ENCODE assay signal across 8 cellular contexts in genomic region chr16:81697321-81697885, GRCh38.
A peak's percentile ranks its signal among the peaks of the same experiment; 100 is the strongest.
DNase-seq lines count a peak whose midpoint lies in the region; ATAC-seq and TF ChIP-seq lines count a peak whose summit lies in the region.

No MANE protein-coding gene starts in this region.

- no peaks in the 10 kb centered on the region for H3K27me3 Mint-ChIP-seq in activated T-helper 1 cell treated with anti-CD3 and anti-CD28 coated beads, Interleukin-12 subunit alpha, Interleukin-12 subunit beta, Interleukin-2, Interleukin-4 antibody, amounts not matched to agents 30 ng/mL and 10 ng/mL and 1 ng/mL, durations not matched to agents 14 hours and 24 hours and 36 hours (ENCODE audit: insufficient read depth)

- peak in 4 of 5 experiments; percentile 42 to 58 (median 49) for TF ChIP-seq CTCF in gastrocnemius medialis (IDR thresholded peaks at IDR 0.05 in 4 of 5, conservative IDR thresholded peaks at IDR 0.05 in 1 of 5)

- no peak for ATAC-seq in gastrocnemius medialis

- H3K27ac Mint-ChIP-seq in activated T-helper 1 cell treated with anti-CD3 and anti-CD28 coated beads, Interleukin-12 subunit alpha, Interleukin-12 subunit beta, Interleukin-2, Interleukin-4 antibody, amounts not matched to agents 30 ng/mL and 10 ng/mL and 1 ng/mL, durations not matched to agents 14 hours and 24 hours and 36 hours: no peak overlapping the region

- no peak overlapping the region for H3K4me3 ChIP-seq in gastrocnemius medialis

- H3K36me3 ChIP-seq in gastrocnemius medialis: no peaks in the 10 kb centered on the region

- H3K9me3 Mint-ChIP-seq in activated T-helper 1 cell treated with anti-CD3 and anti-CD28 coated beads, Interleukin-12 subunit alpha, Interleukin-12 subunit beta, Interleukin-2, Interleukin-4 antibody, amounts not matched to agents 30 ng/mL and 10 ng/mL and 1 ng/mL, durations not matched to agents 14 hours and 24 hours and 36 hours: no peaks in the 10 kb centered on the region

- peaks cover 0 to 8% of the 10 kb centered on the region in 2 donors for H3K4me1 ChIP-seq in gastrocnemius medialis

- H3K4me3 Mint-ChIP-seq in activated T-helper 1 cell treated with anti-CD3 and anti-CD28 coated beads, Interleukin-12 subunit alpha, Interleukin-12 subunit beta, Interleukin-2, Interleukin-4 antibody, amounts not matched to agents 30 ng/mL and 10 ng/mL and 1 ng/mL, durations not matched to agents 14 hours and 24 hours and 36 hours: no peak overlapping the region

- TF ChIP-seq POLR2A in gastrocnemius medialis (IDR thresholded peaks at IDR 0.05): no peak

- DNase-seq in activated gamma-delta T cell treated with Interleukin-2 at 50 U/mL for 16 hours (peak; percentile 45), activated gamma-delta T cell (lab: John Stamatoyannopoulos, UW) (no peak), NCI-H226 (peak; percentile 36), germinal center (ENCODE audit: low spot score) (peak; percentile 31), gastrocnemius medialis (no peak), mesenteric fat pad (ENCODE audit: low spot score) (no peak), NCI-H774 (lab: John Stamatoyannopoulos, UW) (no peak)
- peak; percentile 37 for DNase-seq in activated T-helper 1 cell treated with anti-CD3 and anti-CD28 coated beads, Interleukin-12 subunit alpha, Interleukin-12 subunit beta, Interleukin-2, Interleukin-4 antibody, amounts not matched to agents 30 ng/mL and 10 ng/mL and 1 ng/mL, durations not matched to agents 14 hours and 24 hours and 36 hours (ENCODE audit: low spot score)

- H3K4me1 Mint-ChIP-seq in activated T-helper 1 cell treated with anti-CD3 and anti-CD28 coated beads, Interleukin-12 subunit alpha, Interleukin-12 subunit beta, Interleukin-2, Interleukin-4 antibody, amounts not matched to agents 30 ng/mL and 10 ng/mL and 1 ng/mL, durations not matched to agents 14 hours and 24 hours and 36 hours (ENCODE audit: low read depth): peaks cover 13% of the 10 kb centered on the region

- peaks cover 17% of the 10 kb centered on the region for H3K36me3 Mint-ChIP-seq in activated T-helper 1 cell treated with anti-CD3 and anti-CD28 coated beads, Interleukin-12 subunit alpha, Interleukin-12 subunit beta, Interleukin-2, Interleukin-4 antibody, amounts not matched to agents 30 ng/mL and 10 ng/mL and 1 ng/mL, durations not matched to agents 14 hours and 24 hours and 36 hours (ENCODE audit: low read depth)

- intact Hi-C loops in activated T-helper 1 cell treated with anti-CD3 and anti-CD28 coated beads, Interleukin-12 subunit alpha, Interleukin-12 subunit beta, Interleukin-2, Interleukin-4 antibody, amounts not matched to agents 30 ng/mL and 10 ng/mL and 1 ng/mL, durations not matched to agents 14 hours and 24 hours and 36 hours (cut with micrococcal nuclease): loop anchor here (1.0 kb wide), 2 partner anchors 74 to 294 kb away; no protein-coding TSS in a partner anchor
- intact Hi-C loops in gastrocnemius medialis (cut with DNase I; ENCODE audit: low total_unique reads): loop anchor here (10.0 kb wide), 2 partner anchors 73 to 293 kb away; no protein-coding TSS in a partner anchor

- no peaks in the 10 kb centered on the region for H3K9me3 ChIP-seq in gastrocnemius medialis

- no peak overlapping the region for H3K27ac ChIP-seq in gastrocnemius medialis

- H3K27me3 ChIP-seq in gastrocnemius medialis: no peaks in the 10 kb centered on the region

- in situ Hi-C loops in gastrocnemius medialis (cut with MboI; ENCODE audit: low sequenced_read_pairs in 4 of 4): no loop called here

Comparison
In these comparisons a context has a peak if more than half of its experiments do, and no peak if none do; other contexts are left out.
1. DNase-seq: peak in activated gamma-delta T cell treated with Interleukin-2 at 50 U/mL for 16 hours (single experiment), NCI-H226 (single experiment), activated T-helper 1 cell treated with anti-CD3 and anti-CD28 coated beads, Interleukin-12 subunit alpha, Interleukin-12 subunit beta, Interleukin-2, Interleukin-4 antibody, amounts not matched to agents 30 ng/mL and 10 ng/mL and 1 ng/mL, durations not matched to agents 14 hours and 24 hours and 36 hours (single experiment) and germinal center (single experiment); none in activated gamma-delta T cell (single experiment), gastrocnemius medialis (0 of 2), mesenteric fat pad (single experiment) and NCI-H774 (single experiment).